In genomic region chr7:158356454-158356853, GRCh38 we compare ENCODE assay signal across 18 cellular contexts.
"Had no signal": no experiment of that assay in that cellular context is flagged by ENCODE, and none has a peak within 500 bp of the region (broad histone marks: within the 10 kb centered on the region; RNA-seq: fewer than 3 reads in every experiment).

No MANE protein-coding gene starts in this region.

- ATAC-seq: activated T-cell treated with anti-CD3 and anti-CD28 coated beads, Interleukin-2, amount 50 U/mL, for 72 hours; natural killer cell treated with Interleukin-12 subunit alpha and Interleukin-12 subunit beta and Interleukin-15 and Interleukin-18, amount 100 ng/mL, for 72 hours; right cardiac atrium had no signal

- H3K4me1 ChIP-seq: prostate gland, suprapubic skin, tibial nerve had no signal

- H3K4me3 ChIP-seq: ovary, prostate gland, suprapubic skin, tibial nerve had no signal

- DNase-seq: activated CD4-positive, alpha-beta T cell treated with anti-CD3 and anti-CD28 coated beads for 4 hours; activated CD4-positive, alpha-beta T cell treated with anti-CD3 and anti-CD28 coated beads, Interleukin-2, amount 50 U/mL, for 48 hours; activated CD4-positive, CD25-positive, alpha-beta regulatory T cell; activated effector memory CD4-positive, alpha-beta T cell treated with Interleukin-2 at 50 U/mL for 16 hours; activated naive CD4-positive, alpha-beta T cell treated with anti-CD3 and anti-CD28 coated beads for 36 hours; activated naive CD8-positive, alpha-beta T cell treated with anti-CD3 and anti-CD28 coated beads, Interleukin-2, amount 10 ng/mL, durations not matched to agents 7 days and 5 days; activated T-cell treated with anti-CD3 and anti-CD28 coated beads, Interleukin-2, amount 50 U/mL, for 72 hours; amniotic stem cell; erythroblast; foreskin fibroblast; ovary; right cardiac atrium; stimulated activated CD4-positive, alpha-beta T cell treated with anti-CD3 and anti-CD28 coated beads, Interleukin-12 subunit alpha, Interleukin-12 subunit beta, amount 100 ng/mL, for 4 hours; T1000 had no signal

- H3K9me3 ChIP-seq: ovary, prostate gland had no signal

- H3K27ac ChIP-seq: ovary, prostate gland, suprapubic skin, tibial nerve had no signal

- H3K36me3 ChIP-seq: ovary, prostate gland, suprapubic skin, tibial nerve had no signal

- H3K27me3 ChIP-seq: ovary, tibial nerve had no signal
